28 cellular contexts compared by ENCODE assay signal in the genomic region with DNA sequence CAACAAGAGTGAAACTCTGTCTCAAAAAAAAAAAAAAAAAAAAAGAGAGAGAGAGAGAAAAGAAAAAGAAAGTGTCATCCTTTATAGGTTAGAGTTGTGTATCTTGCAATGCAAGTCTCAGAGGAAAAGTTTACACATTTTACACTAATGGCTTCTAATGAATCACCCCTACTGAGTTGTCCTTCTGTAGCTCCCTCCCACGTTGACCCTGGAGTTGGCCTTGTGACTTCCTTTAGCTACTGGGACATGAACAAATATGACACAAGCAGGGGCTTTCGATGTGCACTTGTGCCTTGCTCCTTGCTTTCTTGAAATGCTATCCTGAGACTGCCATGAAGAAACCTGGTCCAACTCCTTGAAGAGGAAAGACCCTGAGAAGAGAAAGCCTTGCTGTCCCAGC.
"Had no signal": no experiment of that assay in that cellular context is flagged by ENCODE, and none has a peak within 500 bp of the region (broad histone marks: within the 10 kb centered on the region; RNA-seq: fewer than 3 reads in every experiment).

No MANE protein-coding gene starts in this region.

- H3K27ac Mint-ChIP-seq: activated naive CD4-positive, alpha-beta T cell treated with anti-CD3 and anti-CD28 coated beads, Interleukin-2, amount 50 U/mL, for 72 hours; effector memory CD8-positive, alpha-beta T cell; stimulated activated naive CD8-positive, alpha-beta T cell treated with anti-CD3 and anti-CD28 coated beads, Interleukin-15, Interleukin-2, amounts not matched to agents 100 ng/mL and 50 ng/mL, for 24 hours; T-helper 1 cell treated with Interleukin-12 subunit alpha and Interleukin-12 subunit beta and Interleukin-4 antibody, amounts not matched to agents 30 μg/mL and 1 μg/mL, for 36 hours had no signal

- H3K9me3 Mint-ChIP-seq: activated naive CD4-positive, alpha-beta T cell treated with anti-CD3 and anti-CD28 coated beads, Interleukin-2, amount 50 U/mL, for 72 hours; effector memory CD8-positive, alpha-beta T cell; naive B cell; stimulated activated naive CD8-positive, alpha-beta T cell treated with anti-CD3 and anti-CD28 coated beads, Interleukin-15, Interleukin-2, amounts not matched to agents 100 ng/mL and 50 ng/mL, for 24 hours; T-helper 1 cell treated with Interleukin-12 subunit alpha and Interleukin-12 subunit beta and Interleukin-4 antibody, amounts not matched to agents 30 μg/mL and 1 μg/mL, for 36 hours had no signal

- H3K4me3 Mint-ChIP-seq: effector memory CD8-positive, alpha-beta T cell; stimulated activated naive CD8-positive, alpha-beta T cell treated with anti-CD3 and anti-CD28 coated beads, Interleukin-15, Interleukin-2, amounts not matched to agents 100 ng/mL and 50 ng/mL, for 24 hours; T-helper 1 cell treated with Interleukin-12 subunit alpha and Interleukin-12 subunit beta and Interleukin-4 antibody, amounts not matched to agents 30 μg/mL and 1 μg/mL, for 36 hours had no signal

- ATAC-seq: activated CD4-positive, CD25-positive, alpha-beta regulatory T cell treated with anti-CD3 and anti-CD28 coated beads, Interleukin-2, amount 50 U/mL, for 24 hours; activated naive CD4-positive, alpha-beta T cell treated with anti-CD3 and anti-CD28 coated beads, Interleukin-2, amount 50 U/mL, for 72 hours; body of pancreas; effector memory CD8-positive, alpha-beta T cell; gastrocnemius medialis; left cardiac atrium; left ventricle myocardium superior; right lobe of liver had no signal

- H3K27ac ChIP-seq: body of pancreas, coronary artery, gastrocnemius medialis, right lobe of liver, thoracic aorta, upper lobe of left lung, vagina, WERI-Rb-1 had no signal

- H3K36me3 Mint-ChIP-seq: naive B cell had no signal

- DNase-seq: activated CD4-positive, alpha-beta T cell treated with anti-CD3 and anti-CD28 coated beads, Interleukin-2, amount 50 U/mL, for 1 hour; activated naive CD4-positive, alpha-beta T cell; activated T-cell treated with anti-CD3 and anti-CD28 coated beads, Interleukin-2, amount 50 U/mL, for 48 hours; anterior cingulate cortex; body of pancreas; cerebellar nuclear complex; effector memory CD8-positive, alpha-beta T cell; erythroblast; gastrocnemius medialis; glutamatergic neuron; hippocampal formation; left cardiac atrium; left ventricle myocardium superior; naive B cell; right lobe of liver; SK-N-SH; stimulated activated CD4-positive, alpha-beta T cell treated with anti-CD3 and anti-CD28 coated beads, Interleukin-4, amount 100 ng/mL, for 1 hour; SW 1271; T-helper 9 cell; upper lobe of left lung; WERI-Rb-1 had no signal
